In genomic region chrX:96081891-96082290, GRCh38 we compare ENCODE assay signal across 11 cellular contexts.
"Had no signal": no experiment of that assay in that cellular context is flagged by ENCODE, and none has a peak within 500 bp of the region (broad histone marks: within the 10 kb centered on the region; RNA-seq: fewer than 3 reads in every experiment).

No MANE protein-coding gene starts in this region.

- DNase-seq: GM23248, GOT3, H7, H9, HCEC 1CT, HFFc6 had no signal

- H3K4me2 ChIP-seq: GM23338 had no signal

- ATAC-seq: GM23338, HCT116 had no signal

- H3K9ac ChIP-seq: GM23248 had no signal

- H3K4me1 ChIP-seq: HAP-1 had no signal

- H3K36me3 ChIP-seq: HAP-1 had no signal

- FAIRE-seq: H1, H54 had no signal

- H3K9me3 ChIP-seq: HAP-1 had no signal

- H2AFZ ChIP-seq: GM23248, GM23338 had no signal

- H3K4me3 ChIP-seq: GM23248, GM23338, HAP-1 had no signal

- H3K27ac ChIP-seq: GM23248 had no signal
